In genomic region chr3:101685870-101686307, GRCh38 we compare ENCODE assay signal across 1 cellular context.
TF ChIP-seq lines count a peak whose summit lies in the region.

No MANE protein-coding gene starts in this region.

TF ChIP-seq in HepG2, 621 proteins besides CTCF, POLR2A, EP300 and RAD21 (continued from another document):
- TF ChIP-seq AKNA (CRISPR knock-in tag; IDR thresholded peaks at IDR 0.05; ENCODE audit: borderline replicate concordance), result no peak
- no peak for TF ChIP-seq ZSCAN29 (CRISPR knock-in tag; conservative IDR thresholded peaks at IDR 0.05)
- no peak for TF ChIP-seq KDM2A (CRISPR knock-in tag; IDR thresholded peaks at IDR 0.05; ENCODE audit: borderline replicate concordance, low read depth)
- no peak for TF ChIP-seq RXRA (CRISPR knock-in tag; IDR thresholded peaks at IDR 0.05)
- TF ChIP-seq KDM1A (CRISPR knock-in tag; IDR thresholded peaks at IDR 0.05), result no peak
- no peak for TF ChIP-seq ZBTB3 (CRISPR knock-in tag; IDR thresholded peaks at IDR 0.05; ENCODE audit: borderline replicate concordance, low read depth)
- peak; percentile 1; the same call in 1 of the 2 replicates for TF ChIP-seq ZSCAN25 (CRISPR knock-in tag; IDR thresholded peaks at IDR 0.05)
- TF ChIP-seq SIN3A (IDR thresholded peaks at IDR 0.05; ENCODE audit: borderline replicate concordance, low read depth, low read length), result no peak
- TF ChIP-seq NFE2 (CRISPR knock-in tag; IDR thresholded peaks at IDR 0.05), result 0 out of 2 replicates have a peak, but pooled peaks have one; percentile 8
- no peak for TF ChIP-seq JUND (CRISPR knock-in tag; IDR thresholded peaks at IDR 0.05)
- no peak for TF ChIP-seq ZHX2 (IDR thresholded peaks at IDR 0.05; ENCODE audit: low read depth)
- no peak for TF ChIP-seq ZHX2 (CRISPR knock-in tag; IDR thresholded peaks at IDR 0.05; ENCODE audit: borderline replicate concordance)
- TF ChIP-seq HCFC1 (IDR thresholded peaks at IDR 0.05; ENCODE audit: low read depth, low read length), result no peak
- no peak for TF ChIP-seq TRIM22 (IDR thresholded peaks at IDR 0.05)
- TF ChIP-seq NFYC (CRISPR knock-in tag; IDR thresholded peaks at IDR 0.05), result no peak
- TF ChIP-seq ZNF460 (CRISPR knock-in tag; IDR thresholded peaks at IDR 0.05; ENCODE audit: borderline replicate concordance), result no peak
- no peak for TF ChIP-seq ZNF224 (CRISPR knock-in tag; IDR thresholded peaks at IDR 0.05)
- no peak for TF ChIP-seq ZNF317 (CRISPR knock-in tag; IDR thresholded peaks at IDR 0.05)
TF ChIP-seq in HepG2: peak in this region for 7.
